In the genomic region with DNA sequence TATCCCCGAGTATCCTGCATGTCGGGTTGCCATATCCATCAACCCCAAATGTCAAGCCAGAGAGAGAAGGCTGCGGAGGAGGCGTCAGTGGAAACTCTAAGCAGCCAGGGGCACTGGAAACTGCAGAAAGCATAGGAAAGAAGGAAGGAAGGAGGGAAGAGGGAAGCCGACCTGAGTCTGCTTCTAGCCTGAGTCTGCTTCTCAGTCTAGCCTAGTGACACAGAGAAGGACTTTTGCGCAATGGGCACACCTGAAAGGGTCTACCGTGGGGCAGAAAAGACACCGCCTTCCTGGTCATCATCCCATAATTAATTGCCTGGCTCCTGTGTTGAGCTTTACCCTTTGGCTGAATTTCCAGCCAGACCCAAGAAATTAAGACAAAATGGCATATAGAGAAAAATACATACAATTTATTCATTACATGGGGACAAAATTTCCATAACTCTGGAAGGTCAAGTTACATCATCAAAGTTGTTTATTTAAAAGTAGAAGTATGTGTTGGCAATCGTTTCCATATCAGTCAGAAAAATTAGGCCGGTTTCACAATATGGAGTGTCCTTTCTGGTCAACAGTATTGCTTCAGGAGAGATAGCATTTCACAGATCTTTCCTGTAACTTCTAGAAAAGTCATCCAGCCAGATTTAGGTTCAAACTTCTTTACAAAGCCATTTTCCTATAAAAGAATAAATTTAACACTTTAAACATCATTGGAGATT, we compare ENCODE assay signal across 23 cellular contexts. TPM values are rescaled to one million over a fixed set of nuclear protein-coding genes. Genes with fewer than 3 reads are reported as not detected.
DNase-seq lines count a peak whose midpoint lies in the region; ATAC-seq, FAIRE-seq and TF ChIP-seq lines count a peak whose summit lies in the region.
"Had no signal": no experiment of that assay in that cellular context is flagged by ENCODE, and none has a peak within 500 bp of the region (broad histone marks: within the 10 kb centered on the region; RNA-seq: fewer than 3 reads in every experiment).

No MANE protein-coding gene starts in this region.

- no peak for TF ChIP-seq RAD21 in IMR-90 (IDR thresholded peaks at IDR 0.05; ENCODE audit: low read length)

- intact Hi-C loops in IMR-90 (cut with micrococcal nuclease) = no loop called here

- CTCF ChIA-PET in IMR-90 (lab: Yijun Ruan, JAX) = no interaction called here

- POLR2A ChIA-PET in IMR-90 (lab: Charles Lee; ENCODE audit: unreplicated experiment) = no interaction called here

- H2AK9ac ChIP-seq in IMR-90 (replicated peaks; ENCODE audit: low read depth, low read length, poor library complexity) = no peak overlapping the region

- no peak overlapping the region for H2BK120ac ChIP-seq in IMR-90 (ENCODE audit: low read depth, low read length)

- in situ Hi-C loops in IMR-90 (cut with MboI; ENCODE audit: low sequenced_read_pairs) = no loop called here

- H3K27me3 Mint-ChIP-seq in memory B cell = no peaks in the 10 kb centered on the region
- H3K27me3 Mint-ChIP-seq: activated B cell treated with CpG ODN at 0.5 μM for 24 hours; stimulated activated naive B cell treated with anti-CD40 and anti-IgM and Interleukin-4, amounts not matched to agents 10 μg/mL and 1 μg/mL and 100 μg/mL, for 72 hours had no signal

- peak overlapping the region; percentile 68; the same call in 1 of the 2 replicates for H3K18ac ChIP-seq in IMR-90 (ENCODE audit: low read depth, low read length)

- no CpG with 5 or more reads among the region's 10 CpGs for WGBS in IMR-90 (ENCODE audit: extremely low coverage in 2 of 2, insufficient read length in 1 of 2), 2 experiments
- 75 to 80% (median 76%) methylated on average over 10 of the region's 10 CpGs for WGBS in small intestine, 3 donors

- H4K5ac ChIP-seq in IMR-90 (ENCODE audit: low read depth, low read length) = peak overlapping the region; percentile 85

- no peak overlapping the region for H3K27ac ChIP-seq in IMR-90 (ENCODE audit: insufficient read depth, low read length)
- no peak overlapping the region for H3K27ac ChIP-seq in small intestine (ENCODE audit: low read depth in 1 of 2, low read length in 1 of 2)
- H3K27ac ChIP-seq: gastroesophageal sphincter, ovary, tibial artery had no signal

- peaks cover 6% of the 10 kb centered on the region for H3K4me1 ChIP-seq in IMR-90 (ENCODE audit: control insufficient read depth, insufficient read depth, low read length)
- peaks cover 6% of the 10 kb centered on the region; the same call in 1 of the 2 replicates for H3K4me1 ChIP-seq in BE2C
- H3K4me1 ChIP-seq in small intestine (ENCODE audit: control insufficient read depth in 2 of 2, insufficient read depth in 1 of 2, low read depth in 1 of 2, low read length in 1 of 2) = no peaks in the 10 kb centered on the region
- H3K4me1 ChIP-seq: gastroesophageal sphincter, tibial artery had no signal

- no peak overlapping the region for H3K23ac ChIP-seq in IMR-90 (ENCODE audit: low read depth, low read length)

- H3K14ac ChIP-seq in IMR-90 (replicated peaks; ENCODE audit: low read depth, low read length) = no peak overlapping the region

- H4K20me1 ChIP-seq in IMR-90 (ENCODE audit: insufficient read depth, low read length) = no peaks in the 10 kb centered on the region

- H2BK20ac ChIP-seq in IMR-90 (ENCODE audit: low read depth, low read length) = no peak overlapping the region

- peaks cover 16% of the 10 kb centered on the region for H3K36me3 Mint-ChIP-seq in memory B cell

- peaks cover 32% of the 10 kb centered on the region for H3K4me1 Mint-ChIP-seq in memory B cell

- peak overlapping the region; percentile 15; the same call in 1 of the 2 replicates for H2AK5ac ChIP-seq in IMR-90 (ENCODE audit: low read depth, low read length)

- DNase-seq in GM06990 (ENCODE audit: extremely low read depth, insufficient read length) = no peak
- peak; percentile 28 for DNase-seq in IMR-90
- DNase-seq in choroid plexus epithelial cell (ENCODE audit: low read depth) = peak; percentile 56
- DNase-seq in memory B cell (ENCODE audit: low spot score in 2 of 2) = no peak
- DNase-seq in urothelium cell line (ENCODE audit: low spot score) = no peak
- no peak for DNase-seq in BE2C
- DNase-seq in small intestine = no peak
- DNase-seq: activated B cell treated with CpG ODN at 0.5 μM for 24 hours; activated T-cell treated with anti-CD3 and anti-CD28 coated beads, Interleukin-2, amount 50 U/mL, for 48 hours; DMS79 treated with DMSO at 0.1 percent for 48 hours; left colon; NCI-H1105 treated with DMSO at 0.1 percent for 48 hours; NCI-H69; ovary; PC-3; right cardiac atrium; stimulated activated naive B cell treated with anti-CD40 and anti-IgM and Interleukin-4, amounts not matched to agents 10 μg/mL and 1 μg/mL and 100 μg/mL, for 72 hours; T-helper 2 cell; tibial artery had no signal

- dilution Hi-C loops in IMR-90 (cut with HindIII; ENCODE audit: low sequenced_read_pairs, unreplicated experiment) = no loop called here

- H3K4me3 Mint-ChIP-seq in memory B cell = peak overlapping the region; percentile 49
- H3K4me3 Mint-ChIP-seq: activated B cell treated with CpG ODN at 0.5 μM for 24 hours; dendritic cell treated with granulocyte-macrophage colony-stimulating factor and Interleukin-4, amounts not matched to agents 40 ng/mL and 50 ng/mL, for 4 days; stimulated activated naive B cell treated with anti-CD40 and anti-IgM and Interleukin-4, amounts not matched to agents 10 μg/mL and 1 μg/mL and 100 μg/mL, for 72 hours had no signal

- TF ChIP-seq CTCF in GM06990 (IDR thresholded peaks at IDR 0.05; ENCODE audit: insufficient read depth, low read length, poor library complexity, severe bottlenecking) (no peak), IMR-90 (conservative IDR thresholded peaks at IDR 0.05; ENCODE audit: low read depth, low read length) (no peak), choroid plexus epithelial cell (conservative IDR thresholded peaks at IDR 0.05; ENCODE audit: low read depth, low read length) (no peak), BE2C (IDR thresholded peaks at IDR 0.05; ENCODE audit: low read depth, low read length) (no peak)

- no peak overlapping the region for H3K4ac ChIP-seq in IMR-90 (ENCODE audit: low read depth, low read length)

- no TSS peak for BruUV-seq in IMR-90 (replicated peaks; lab: Mats Ljungman, UMichigan)

- H3K56ac ChIP-seq in IMR-90 (ENCODE audit: extremely low read depth, insufficient read depth, low read length) = no peak overlapping the region

- H3K9ac ChIP-seq in IMR-90 (ENCODE audit: low read depth, low read length) = no peak overlapping the region

- FAIRE-seq in urothelium cell line (lab: Jason Lieb, UNC) = no peak
- FAIRE-seq in small intestine (lab: Jason Lieb, UNC) = no peak
- FAIRE-seq: bronchial epithelial cell had no signal

- H3K27ac Mint-ChIP-seq in memory B cell = peak overlapping the region; percentile 50
- H3K27ac Mint-ChIP-seq: activated B cell treated with CpG ODN at 0.5 μM for 24 hours; dendritic cell treated with granulocyte-macrophage colony-stimulating factor and Interleukin-4, amounts not matched to agents 40 ng/mL and 50 ng/mL, for 4 days; stimulated activated naive B cell treated with anti-CD40 and anti-IgM and Interleukin-4, amounts not matched to agents 10 μg/mL and 1 μg/mL and 100 μg/mL, for 72 hours had no signal

- H3K79me1 ChIP-seq in IMR-90 (ENCODE audit: low read depth in 1 of 2, low read length in 2 of 2) = no peaks in the 10 kb centered on the region

- no peak overlapping the region for H2BK15ac ChIP-seq in IMR-90 (ENCODE audit: low read depth, low read length)

- no peaks in the 10 kb centered on the region for H3K27me3 ChIP-seq in GM06990 (replicated peaks; ENCODE audit: control insufficient read depth, insufficient read depth, low read length)
- no peaks in the 10 kb centered on the region for H3K27me3 ChIP-seq in IMR-90 (ENCODE audit: control insufficient read depth, insufficient read depth, low read length)
- no peaks in the 10 kb centered on the region for H3K27me3 ChIP-seq in BE2C
- H3K27me3 ChIP-seq in small intestine (ENCODE audit: control insufficient read depth in 2 of 2, insufficient read depth in 2 of 2, low read length in 2 of 2) = no peaks in the 10 kb centered on the region
- H3K27me3 ChIP-seq: gastroesophageal sphincter, ovary, tibial artery had no signal

- H3K9me1 ChIP-seq in IMR-90 (ENCODE audit: insufficient read depth, low read length) = no peaks in the 10 kb centered on the region

- ATAC-seq in IMR-90 (ENCODE audit: low read depth) = no peak; the same call in 1 of the 2 replicates
- ATAC-seq in memory B cell (ENCODE audit: low read depth) = no peak
- ATAC-seq in GM19351 (IDR thresholded peaks at IDR 0.05; ENCODE audit: unreplicated experiment) = no peak
- ATAC-seq: gastroesophageal sphincter; left colon; PC-3; right cardiac atrium; stimulated activated naive B cell treated with anti-CD40 and anti-IgM and Interleukin-4, amounts not matched to agents 10 μg/mL and 1 μg/mL and 100 μg/mL, for 72 hours had no signal

- H4K91ac ChIP-seq in IMR-90 (ENCODE audit: insufficient read depth, low read depth, low read length) = no peak overlapping the region

- H3K4me3 ChIP-seq in GM06990 (replicated peaks; ENCODE audit: low read depth, low read length) (0 out of 2 replicates have a peak overlapping the region, but pooled peaks have one; percentile 20), IMR-90 (ENCODE audit: insufficient read depth, low read depth, low read length) (no peak overlapping the region), choroid plexus epithelial cell (ENCODE audit: low read depth, low read length) (no peak overlapping the region), BE2C (ENCODE audit: low read depth, low read length) (no peak overlapping the region), small intestine (ENCODE audit: low read depth in 1 of 2, low read length in 2 of 2) (no peak overlapping the region)
- H3K4me3 ChIP-seq: gastroesophageal sphincter, ovary, tibial artery had no signal

- H2BK5ac ChIP-seq in IMR-90 (ENCODE audit: low read depth, low read length, poor library complexity, severe bottlenecking) = no peak overlapping the region

- no peaks in the 10 kb centered on the region for H3K9me3 ChIP-seq in IMR-90 (ENCODE audit: control insufficient read depth, insufficient read depth, low read length)
- H3K9me3 ChIP-seq in BE2C = no peaks in the 10 kb centered on the region
- H3K9me3 ChIP-seq in small intestine (ENCODE audit: control insufficient read depth, low read depth) = no peaks in the 10 kb centered on the region
- H3K9me3 ChIP-seq: gastroesophageal sphincter, ovary, tibial artery had no signal

- H3K36me3 ChIP-seq in GM06990 (ENCODE audit: control insufficient read depth, insufficient read depth, low read length) = no peaks in the 10 kb centered on the region; the same call in 1 of the 2 replicates
- H3K36me3 ChIP-seq in IMR-90 (ENCODE audit: control insufficient read depth, insufficient read depth, low read length) = no peaks in the 10 kb centered on the region
- H3K36me3 ChIP-seq in BE2C = no peaks in the 10 kb centered on the region
- no peaks in the 10 kb centered on the region for H3K36me3 ChIP-seq in small intestine (ENCODE audit: control insufficient read depth in 2 of 2, insufficient read depth in 2 of 2, low read length in 2 of 2)
- H3K36me3 ChIP-seq: gastroesophageal sphincter, ovary, tibial artery had no signal

- no peak for TF ChIP-seq POLR2A in IMR-90 (IDR thresholded peaks at IDR 0.05; ENCODE audit: low read depth, low read length)

- H3K4me2 ChIP-seq in IMR-90 (ENCODE audit: low read depth, low read length) = no peak overlapping the region

- H4K8ac ChIP-seq in IMR-90 (ENCODE audit: low read depth in 2 of 2, low read length in 2 of 2) = peak overlapping the region in 1 of 2 experiments; percentile 13; a peak in 1 of 4 replicates

- peaks cover 5% of the 10 kb centered on the region for H3K9me3 Mint-ChIP-seq in memory B cell
- H3K9me3 Mint-ChIP-seq: dendritic cell treated with granulocyte-macrophage colony-stimulating factor and Interleukin-4, amounts not matched to agents 40 ng/mL and 50 ng/mL, for 4 days had no signal

- H2AFZ ChIP-seq in IMR-90 (replicated peaks; ENCODE audit: low read length, poor library complexity) = peak overlapping the region; percentile 67

RNA-seq across cellular contexts. Expression of a gene that starts 10.3 kb away (rescaled TPM):
- total RNA-seq in IMR-90 (2012; rRNA removed) = 2.5 and 4.5 TPM in 2 replicates
- 2.2 and 2.3 TPM in 2 replicates for polyA plus RNA-seq in IMR-90 (2012; rRNA removed)
- polyA plus RNA-seq in IMR-90 (2012; cell fraction: cytosol; rRNA removed) = 0.52 and 1.1 TPM in 2 replicates
- 0.24 and 0.91 TPM in 2 replicates for polyA plus RNA-seq in IMR-90 (2012; cell fraction: nucleus; rRNA removed; ENCODE audit: low replicate concordance)
- polyA plus RNA-seq in BE2C (2012; ENCODE audit: insufficient read depth, insufficient read length, low read depth) = not detected
- 1 to 10 TPM; 2.0 to 5.1 (median 2.4) TPM for polyA plus RNA-seq in small intestine

Comparison
In these comparisons a context has a peak if more than half of its experiments do, and no peak if none do; other contexts are left out.
1. DNase-seq: peak in IMR-90 (single experiment) and choroid plexus epithelial cell (single experiment); none in GM06990 (single experiment), memory B cell (0 of 2), urothelium cell line (single experiment), BE2C (single experiment) and small intestine (single experiment).